In the genomic region with DNA sequence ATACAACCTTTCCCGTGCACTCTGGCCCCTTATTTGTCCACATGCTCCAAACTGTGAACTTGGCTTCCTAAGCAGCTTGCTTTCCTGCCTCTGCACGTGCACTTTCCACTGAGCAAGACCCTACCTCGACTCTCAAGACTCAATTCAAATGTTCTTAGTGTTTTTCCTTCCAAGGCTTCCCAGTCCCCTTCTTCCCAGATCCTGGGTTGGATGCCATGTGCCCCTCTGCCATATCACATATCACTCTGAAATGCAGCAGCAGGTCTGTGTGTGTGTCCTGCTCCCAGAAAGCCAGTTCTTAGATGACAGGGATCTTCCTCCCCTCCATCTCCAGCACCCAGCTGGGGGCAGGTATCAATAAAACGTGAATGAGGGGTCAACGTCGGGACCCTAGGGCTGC, we compare ENCODE assay signal across 27 cellular contexts. TPM values are rescaled to one million over a fixed set of nuclear protein-coding genes. Genes with fewer than 3 reads are reported as not detected.
DNase-seq lines count a peak whose midpoint lies in the region; ATAC-seq, FAIRE-seq and TF ChIP-seq lines count a peak whose summit lies in the region.
"Had no signal": no experiment of that assay in that cellular context is flagged by ENCODE, and none has a peak within 500 bp of the region (broad histone marks: within the 10 kb centered on the region; RNA-seq: fewer than 3 reads in every experiment).

No MANE protein-coding gene starts in this region.

- peaks cover 13% of the 10 kb centered on the region for H3K9me3 ChIP-seq in Karpas-422 (ENCODE audit: low read length)

- no peak for DNase-seq in activated CD8-positive, alpha-beta T cell treated with anti-CD3 and anti-CD28 coated beads for 36 hours
- no peak for DNase-seq in activated CD8-positive, alpha-beta T cell treated with anti-CD3 and anti-CD28 coated beads, Interleukin-2, amount 10 ng/mL, durations not matched to agents 7 days and 5 days
- DNase-seq in Karpas-422 (peak; percentile 38), frontal cortex (ENCODE audit: low spot score in 2 of 2) (no peak)
- DNase-seq in central memory CD8-positive, alpha-beta T cell (ENCODE audit: low spot score in 2 of 2): no peak
- DNase-seq: DMS153, foreskin keratinocyte, GDM1, H7, kidney glomerular epithelial cell, NCI-H1436 treated with DMSO at 0.1 percent for 48 hours, NCI-H2171, spleen, substantia nigra, uterus had no signal

- no peak for TF ChIP-seq CTCF in activated CD8-positive, alpha-beta T cell treated with anti-CD3 and anti-CD28 coated beads for 36 hours (IDR thresholded peaks at IDR 0.05)
- TF ChIP-seq CTCF in nephron (IDR thresholded peaks at IDR 0.05; ENCODE audit: unreplicated experiment in 3 of 3): no peak

- H4K20me1 ChIP-seq in Karpas-422 (ENCODE audit: insufficient read depth, low read depth, low read length): no peaks in the 10 kb centered on the region

- CTCF ChIA-PET in activated CD8-positive, alpha-beta T cell treated with anti-CD3 and anti-CD28 coated beads for 36 hours (lab: Charles Lee): no interaction called here
- CTCF ChIA-PET in activated CD8-positive, alpha-beta T cell treated with anti-CD3 and anti-CD28 coated beads, Interleukin-2, amount 10 ng/mL, durations not matched to agents 7 days and 5 days (lab: Charles Lee): interaction anchor here (0.8 kb wide), 1 partner anchor 123 kb away, joined by 3 read pairs; no protein-coding TSS in a partner anchor

- H3K4me3 Mint-ChIP-seq in activated CD8-positive, alpha-beta T cell treated with anti-CD3 and anti-CD28 coated beads for 36 hours: peak overlapping the region; percentile 19
- H3K4me3 Mint-ChIP-seq in activated CD8-positive, alpha-beta T cell treated with anti-CD3 and anti-CD28 coated beads, Interleukin-2, amount 10 ng/mL, durations not matched to agents 7 days and 5 days: no peak overlapping the region
- peak overlapping the region; percentile 38 for H3K4me3 Mint-ChIP-seq in central memory CD8-positive, alpha-beta T cell
- peak overlapping the region; percentile 78 to 86 (median 85) for H3K4me3 Mint-ChIP-seq in nephron
- H3K4me3 Mint-ChIP-seq: dendritic cell treated with granulocyte-macrophage colony-stimulating factor and Interleukin-4, amounts not matched to agents 40 ng/mL and 50 ng/mL, for 4 days had no signal

- no peaks in the 10 kb centered on the region for H3K27me3 Mint-ChIP-seq in activated CD8-positive, alpha-beta T cell treated with anti-CD3 and anti-CD28 coated beads for 36 hours
- no peaks in the 10 kb centered on the region for H3K27me3 Mint-ChIP-seq in activated CD8-positive, alpha-beta T cell treated with anti-CD3 and anti-CD28 coated beads, Interleukin-2, amount 10 ng/mL, durations not matched to agents 7 days and 5 days (ENCODE audit: low read depth)
- no peaks in the 10 kb centered on the region for H3K27me3 Mint-ChIP-seq in central memory CD8-positive, alpha-beta T cell
- H3K27me3 Mint-ChIP-seq in nephron (ENCODE audit: low read depth): peaks cover 5% of the 10 kb centered on the region
- H3K27me3 Mint-ChIP-seq: dendritic cell treated with granulocyte-macrophage colony-stimulating factor and Interleukin-4, amounts not matched to agents 40 ng/mL and 50 ng/mL, for 4 days had no signal

- H3K27me3 ChIP-seq in Karpas-422 (ENCODE audit: low read length): no peaks in the 10 kb centered on the region
- H3K27me3 ChIP-seq: breast epithelium, foreskin keratinocyte, neutrophil, spleen, uterus had no signal

- peaks cover 19% of the 10 kb centered on the region for H3K4me1 Mint-ChIP-seq in activated CD8-positive, alpha-beta T cell treated with anti-CD3 and anti-CD28 coated beads for 36 hours (ENCODE audit: low read depth)
- H3K4me1 Mint-ChIP-seq in activated CD8-positive, alpha-beta T cell treated with anti-CD3 and anti-CD28 coated beads, Interleukin-2, amount 10 ng/mL, durations not matched to agents 7 days and 5 days (ENCODE audit: low read depth): peaks cover 20% of the 10 kb centered on the region
- peaks cover 24% of the 10 kb centered on the region for H3K4me1 Mint-ChIP-seq in central memory CD8-positive, alpha-beta T cell
- peaks cover 9% of the 10 kb centered on the region for H3K4me1 Mint-ChIP-seq in nephron

- H3K79me2 ChIP-seq in Karpas-422 (ENCODE audit: low read length): peaks cover 24% of the 10 kb centered on the region

- no peak for ATAC-seq in activated CD8-positive, alpha-beta T cell treated with anti-CD3 and anti-CD28 coated beads for 36 hours
- no peak for ATAC-seq in activated CD8-positive, alpha-beta T cell treated with anti-CD3 and anti-CD28 coated beads, Interleukin-2, amount 10 ng/mL, durations not matched to agents 7 days and 5 days
- no peak for ATAC-seq in central memory CD8-positive, alpha-beta T cell (replicated peaks; ENCODE audit: extremely low read depth, poor library complexity, severe bottlenecking)
- no peak for ATAC-seq in HG03460 (IDR thresholded peaks at IDR 0.05; ENCODE audit: unreplicated experiment)
- no peak for ATAC-seq in esophagus mucosa
- ATAC-seq: foreskin keratinocyte, Right ventricle myocardium inferior had no signal

- POLR2A ChIA-PET in activated CD8-positive, alpha-beta T cell treated with anti-CD3 and anti-CD28 coated beads for 36 hours (lab: Charles Lee): no interaction called here
- POLR2A ChIA-PET in activated CD8-positive, alpha-beta T cell treated with anti-CD3 and anti-CD28 coated beads, Interleukin-2, amount 10 ng/mL, durations not matched to agents 7 days and 5 days (lab: Charles Lee): no interaction called here

- H3K4me1 ChIP-seq in Karpas-422 (ENCODE audit: low read length): peaks cover 6% of the 10 kb centered on the region
- H3K4me1 ChIP-seq: uterus had no signal

- H3K36me3 ChIP-seq in Karpas-422 (ENCODE audit: insufficient read depth, low read length): peaks cover 54% of the 10 kb centered on the region
- H3K36me3 ChIP-seq: uterus had no signal

- H3K9ac ChIP-seq in Karpas-422 (ENCODE audit: low read length): no peak overlapping the region

- intact Hi-C loops in activated CD8-positive, alpha-beta T cell treated with anti-CD3 and anti-CD28 coated beads for 36 hours (cut with micrococcal nuclease): no loop called here

- H3K27ac ChIP-seq in Karpas-422 (ENCODE audit: low read length): no peak overlapping the region
- H3K27ac ChIP-seq: breast epithelium, C4-2B, epithelial cell of prostate, foreskin keratinocyte, neutrophil, spleen, uterus had no signal

- H3K4me3 ChIP-seq in Karpas-422 (ENCODE audit: low read length): no peak overlapping the region
- H3K4me3 ChIP-seq: breast epithelium, spleen, uterus had no signal

- H3K4me2 ChIP-seq in Karpas-422 (ENCODE audit: low read depth, low read length, poor library complexity, severe bottlenecking): no peak overlapping the region

- no peak for FAIRE-seq in frontal cortex (lab: Jason Lieb, UNC)

- H3K36me3 Mint-ChIP-seq in activated CD8-positive, alpha-beta T cell treated with anti-CD3 and anti-CD28 coated beads for 36 hours (ENCODE audit: low read depth): peaks cover 63% of the 10 kb centered on the region
- H3K36me3 Mint-ChIP-seq in activated CD8-positive, alpha-beta T cell treated with anti-CD3 and anti-CD28 coated beads, Interleukin-2, amount 10 ng/mL, durations not matched to agents 7 days and 5 days (ENCODE audit: low read depth): peaks cover 67% of the 10 kb centered on the region
- H3K36me3 Mint-ChIP-seq in central memory CD8-positive, alpha-beta T cell (ENCODE audit: insufficient read depth): peaks cover 68% of the 10 kb centered on the region
- H3K36me3 Mint-ChIP-seq in nephron (ENCODE audit: low read depth): peaks cover 77% of the 10 kb centered on the region

- no peak overlapping the region for H3K27ac Mint-ChIP-seq in activated CD8-positive, alpha-beta T cell treated with anti-CD3 and anti-CD28 coated beads for 36 hours
- no peak overlapping the region for H3K27ac Mint-ChIP-seq in activated CD8-positive, alpha-beta T cell treated with anti-CD3 and anti-CD28 coated beads, Interleukin-2, amount 10 ng/mL, durations not matched to agents 7 days and 5 days
- no peak overlapping the region for H3K27ac Mint-ChIP-seq in central memory CD8-positive, alpha-beta T cell (ENCODE audit: low read depth)
- H3K27ac Mint-ChIP-seq in nephron: no peak overlapping the region
- H3K27ac Mint-ChIP-seq: dendritic cell treated with granulocyte-macrophage colony-stimulating factor and Interleukin-4, amounts not matched to agents 40 ng/mL and 50 ng/mL, for 4 days had no signal

- no peaks in the 10 kb centered on the region for H3K9me2 ChIP-seq in Karpas-422 (replicated peaks; ENCODE audit: insufficient read depth, low read length)

- peaks cover 10% of the 10 kb centered on the region for H3K9me3 Mint-ChIP-seq in activated CD8-positive, alpha-beta T cell treated with anti-CD3 and anti-CD28 coated beads for 36 hours
- peaks cover 5% of the 10 kb centered on the region for H3K9me3 Mint-ChIP-seq in activated CD8-positive, alpha-beta T cell treated with anti-CD3 and anti-CD28 coated beads, Interleukin-2, amount 10 ng/mL, durations not matched to agents 7 days and 5 days (ENCODE audit: insufficient read depth)
- no peaks in the 10 kb centered on the region for H3K9me3 Mint-ChIP-seq in central memory CD8-positive, alpha-beta T cell
- peaks cover 32% of the 10 kb centered on the region for H3K9me3 Mint-ChIP-seq in nephron

- H2AFZ ChIP-seq in Karpas-422 (ENCODE audit: low read length): no peak overlapping the region

RNA-seq across cellular contexts. Expression of a gene that starts 3.0 kb away (rescaled TPM):
- total RNA-seq in activated CD8-positive, alpha-beta T cell treated with anti-CD3 and anti-CD28 coated beads for 36 hours: 1 to 10 TPM; 6.2 to 7.7 TPM
- 10 to 100 TPM; 16.5 to 16.7 TPM for total RNA-seq in activated CD8-positive, alpha-beta T cell treated with anti-CD3 and anti-CD28 coated beads, Interleukin-2, amount 10 ng/mL, durations not matched to agents 7 days and 5 days
- total RNA-seq in Karpas-422 (2014; rRNA removed; shearing (Covaris generic); ENCODE audit: low replicate concordance): 13.4 and 14.4 TPM in 2 replicates
- total RNA-seq in frontal cortex (53.0 TPM), esophagus mucosa (4.4 TPM)

RNA-seq across cellular contexts. Expression of a gene that starts 14.1 kb away (rescaled TPM):
- not detected for total RNA-seq in activated CD8-positive, alpha-beta T cell treated with anti-CD3 and anti-CD28 coated beads for 36 hours
- not detected for total RNA-seq in activated CD8-positive, alpha-beta T cell treated with anti-CD3 and anti-CD28 coated beads, Interleukin-2, amount 10 ng/mL, durations not matched to agents 7 days and 5 days
- not detected in 2 replicates for total RNA-seq in Karpas-422 (2014; rRNA removed; shearing (Covaris generic); ENCODE audit: low replicate concordance)
- total RNA-seq in frontal cortex: not detected
- not detected for total RNA-seq in esophagus mucosa
- total RNA-seq: breast epithelium; foreskin keratinocyte; H7; M059J; renal cortical epithelial cell; Right ventricle myocardium inferior; spleen; T-helper 1 cell treated with Interleukin-12 subunit alpha and Interleukin-12 subunit beta and Interleukin-4 antibody, amounts not matched to agents 30 ng/mL and 1 ng/mL, for 36 hours; uterus had no signal

RNA-seq across cellular contexts. Expression of a gene that starts 23.4 kb away (rescaled TPM):
- total RNA-seq in activated CD8-positive, alpha-beta T cell treated with anti-CD3 and anti-CD28 coated beads for 36 hours: not detected
- total RNA-seq in activated CD8-positive, alpha-beta T cell treated with anti-CD3 and anti-CD28 coated beads, Interleukin-2, amount 10 ng/mL, durations not matched to agents 7 days and 5 days: not detected
- not detected in 2 replicates for total RNA-seq in Karpas-422 (2014; rRNA removed; shearing (Covaris generic); ENCODE audit: low replicate concordance)
- total RNA-seq in frontal cortex (not detected), esophagus mucosa (not detected)
- total RNA-seq: breast epithelium; foreskin keratinocyte; H7; M059J; renal cortical epithelial cell; Right ventricle myocardium inferior; spleen; T-helper 1 cell treated with Interleukin-12 subunit alpha and Interleukin-12 subunit beta and Interleukin-4 antibody, amounts not matched to agents 30 ng/mL and 1 ng/mL, for 36 hours; uterus had no signal

RNA-seq across cellular contexts. Expression of a gene that starts 32.6 kb away (rescaled TPM):
- not detected for total RNA-seq in activated CD8-positive, alpha-beta T cell treated with anti-CD3 and anti-CD28 coated beads for 36 hours
- not detected for total RNA-seq in activated CD8-positive, alpha-beta T cell treated with anti-CD3 and anti-CD28 coated beads, Interleukin-2, amount 10 ng/mL, durations not matched to agents 7 days and 5 days
- not detected in 2 replicates for total RNA-seq in Karpas-422 (2014; rRNA removed; shearing (Covaris generic); ENCODE audit: low replicate concordance)
- total RNA-seq in frontal cortex (not detected), esophagus mucosa (not detected)
- total RNA-seq: breast epithelium; foreskin keratinocyte; H7; M059J; renal cortical epithelial cell; Right ventricle myocardium inferior; spleen; T-helper 1 cell treated with Interleukin-12 subunit alpha and Interleukin-12 subunit beta and Interleukin-4 antibody, amounts not matched to agents 30 ng/mL and 1 ng/mL, for 36 hours; uterus had no signal

RNA-seq across cellular contexts. Expression of a gene that starts 42.2 kb away (rescaled TPM):
- total RNA-seq in activated CD8-positive, alpha-beta T cell treated with anti-CD3 and anti-CD28 coated beads for 36 hours: not detected
- not detected for total RNA-seq in activated CD8-positive, alpha-beta T cell treated with anti-CD3 and anti-CD28 coated beads, Interleukin-2, amount 10 ng/mL, durations not matched to agents 7 days and 5 days
- not detected in 2 replicates for total RNA-seq in Karpas-422 (2014; rRNA removed; shearing (Covaris generic); ENCODE audit: low replicate concordance)
- total RNA-seq in frontal cortex (not detected), esophagus mucosa (not detected)
- total RNA-seq: breast epithelium; foreskin keratinocyte; H7; M059J; renal cortical epithelial cell; Right ventricle myocardium inferior; spleen; T-helper 1 cell treated with Interleukin-12 subunit alpha and Interleukin-12 subunit beta and Interleukin-4 antibody, amounts not matched to agents 30 ng/mL and 1 ng/mL, for 36 hours; uterus had no signal
